28 cellular contexts compared by ENCODE assay signal in the genomic region with DNA sequence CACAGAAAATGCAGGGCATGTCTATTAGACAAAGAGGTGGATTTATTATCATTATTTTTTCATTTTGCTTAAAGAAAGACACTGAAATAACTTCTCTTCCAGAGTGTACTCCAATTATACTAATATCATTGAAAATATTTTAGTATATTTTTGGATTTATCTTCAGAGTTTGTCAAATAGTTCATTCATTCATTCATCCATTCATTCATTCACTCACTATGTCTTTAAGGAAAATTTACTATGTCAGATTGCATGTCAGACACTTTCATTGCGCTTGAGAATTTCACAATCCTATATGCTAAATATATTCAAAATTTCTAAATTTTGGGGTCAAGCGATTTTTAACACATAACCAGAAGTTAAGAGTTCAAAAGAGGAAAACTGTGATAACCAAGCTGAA.
"Had no signal": no experiment of that assay in that cellular context is flagged by ENCODE, and none has a peak within 500 bp of the region (broad histone marks: within the 10 kb centered on the region; RNA-seq: fewer than 3 reads in every experiment).

No MANE protein-coding gene starts in this region.

- H3K27ac ChIP-seq: colonic mucosa, coronary artery, dorsolateral prefrontal cortex, epithelial cell of prostate, esophagus muscularis mucosa, esophagus squamous epithelium, foreskin keratinocyte, gastrocnemius medialis, gastroesophageal sphincter, heart left ventricle, heart right ventricle, hepatocyte had no signal

- H3K79me2 ChIP-seq: hepatocyte had no signal

- H3K36me3 ChIP-seq: colonic mucosa, esophagus muscularis mucosa, esophagus squamous epithelium, gastrocnemius medialis, gastroesophageal sphincter, heart left ventricle, heart right ventricle had no signal

- H3K4me3 ChIP-seq: colonic mucosa, coronary artery, dorsolateral prefrontal cortex, esophagus muscularis mucosa, esophagus squamous epithelium, gastrocnemius medialis, gastroesophageal sphincter, heart left ventricle, heart right ventricle, hepatocyte had no signal

- DNase-seq: colonic mucosa; dermis blood vessel endothelial cell; dorsolateral prefrontal cortex; effector CD4-positive, alpha-beta T cell; effector CD8-positive, alpha-beta T cell; effector memory CD4-positive, alpha-beta T cell; effector memory CD8-positive, alpha-beta T cell; endodermal cell; erythroblast; esophagus squamous epithelium; foreskin fibroblast; foreskin melanocyte; gastrocnemius medialis; glutamatergic neuron; head of caudate nucleus; heart left ventricle; heart right ventricle; hippocampal formation had no signal

- H3K4me1 ChIP-seq: colonic mucosa, esophagus muscularis mucosa, esophagus squamous epithelium, foreskin keratinocyte, gastrocnemius medialis, gastroesophageal sphincter, heart left ventricle, heart right ventricle had no signal

- FAIRE-seq: endometrium, endothelial cell of umbilical vein, frontal cortex had no signal

- ATAC-seq: effector memory CD8-positive, alpha-beta T cell; esophagus mucosa; foreskin keratinocyte; gastrocnemius medialis; gastroesophageal sphincter; heart left ventricle; heart right ventricle had no signal

- H3K4me2 ChIP-seq: hepatocyte had no signal

- H3K9me3 ChIP-seq: colonic mucosa, esophagus muscularis mucosa, esophagus squamous epithelium, gastrocnemius medialis, gastroesophageal sphincter, heart left ventricle, heart right ventricle had no signal

- H3K27me3 ChIP-seq: colonic mucosa, dorsolateral prefrontal cortex, esophagus muscularis mucosa, esophagus squamous epithelium, foreskin keratinocyte, gastrocnemius medialis, gastroesophageal sphincter, heart left ventricle, heart right ventricle, hepatocyte had no signal

- H2AFZ ChIP-seq: hepatocyte had no signal
